1 cellular context compared by ENCODE assay signal in genomic region chr2:186589733-186590537, GRCh38.
TF ChIP-seq lines count a peak whose summit lies in the region.

Gene ITGAV (plus strand): TSS chr2:186590056. CDS start chr2:186590339, 283 bp downstream.

TF ChIP-seq in HEK293, 187 proteins besides CTCF, POLR2A, EP300 and RAD21 (continued from another document and continues in another):
- TF ChIP-seq ZNF280D (tag by site-specific recombination; IDR thresholded peaks at IDR 0.05) (no peak), ZNF639 (tag by site-specific recombination; IDR thresholded peaks at IDR 0.05) (0 out of 2 replicates have a peak, but pooled peaks have one; percentile 15), KLF17 (tag by site-specific recombination; IDR thresholded peaks at IDR 0.05) (0 out of 2 replicates have a peak, but pooled peaks have one; percentile 22), ZNF660 (tag by site-specific recombination; IDR thresholded peaks at IDR 0.05) (peak; percentile 73), ZNF114 (tag by site-specific recombination; IDR thresholded peaks at IDR 0.05) (no peak), ZNF302 (tag by site-specific recombination; IDR thresholded peaks at IDR 0.05; ENCODE audit: low read depth) (no peak), ZNF670 (tag by site-specific recombination; IDR thresholded peaks at IDR 0.05; ENCODE audit: low read depth) (no peak), ZNF792 (tag by site-specific recombination; IDR thresholded peaks at IDR 0.05) (no peak), ZNF521 (tag by site-specific recombination; IDR thresholded peaks at IDR 0.05) (no peak), ZNF146 (tag by site-specific recombination; IDR thresholded peaks at IDR 0.05) (no peak), KLF1 (tag by site-specific recombination; IDR thresholded peaks at IDR 0.05) (no peak), ZFHX2 (tag by site-specific recombination; conservative IDR thresholded peaks at IDR 0.05) (peak; percentile 79), ZBTB48 (tag by site-specific recombination; IDR thresholded peaks at IDR 0.05) (0 out of 2 replicates have a peak, but pooled peaks have one; percentile 43), ZNF837 (tag by site-specific recombination; IDR thresholded peaks at IDR 0.05) (no peak), OSR2 (tag by site-specific recombination; IDR thresholded peaks at IDR 0.05) (0 out of 2 replicates have a peak, but pooled peaks have one; percentile 21), ZNF214 (tag by site-specific recombination; IDR thresholded peaks at IDR 0.05; ENCODE audit: borderline replicate concordance) (no peak), ZNF510 (tag by site-specific recombination; IDR thresholded peaks at IDR 0.05; ENCODE audit: insufficient replicate concordance) (no peak), ZFP3 (tag by site-specific recombination; IDR thresholded peaks at IDR 0.05; ENCODE audit: low read depth) (no peak), ZNF530 (tag by site-specific recombination; IDR thresholded peaks at IDR 0.05; ENCODE audit: low read depth) (no peak), AEBP2 (tag by site-specific recombination; IDR thresholded peaks at IDR 0.05; ENCODE audit: borderline replicate concordance) (no peak), ZNF529 (tag by site-specific recombination; IDR thresholded peaks at IDR 0.05; ENCODE audit: insufficient replicate concordance) (no peak), PRDM6 (tag by site-specific recombination; IDR thresholded peaks at IDR 0.05) (no peak), MZF1 (tag by site-specific recombination; IDR thresholded peaks at IDR 0.05; ENCODE audit: borderline replicate concordance) (no peak), SALL2 (tag by site-specific recombination; IDR thresholded peaks at IDR 0.05; ENCODE audit: borderline replicate concordance) (no peak), ZNF169 (tag by site-specific recombination; IDR thresholded peaks at IDR 0.05) (no peak), ZFP37 (tag by site-specific recombination; IDR thresholded peaks at IDR 0.05) (peak; percentile 68; the same call in 1 of the 2 replicates), BCL11B (tag by site-specific recombination; IDR thresholded peaks at IDR 0.05; ENCODE audit: low read depth) (no peak), ZNF184 (tag by site-specific recombination; IDR thresholded peaks at IDR 0.05) (no peak), ZBTB1 (tag by site-specific recombination; IDR thresholded peaks at IDR 0.05) (no peak), TCF7L2 (IDR thresholded peaks at IDR 0.05; ENCODE audit: borderline replicate concordance, low read depth, low read length) (no peak), KLF9 (tag by site-specific recombination; IDR thresholded peaks at IDR 0.05; ENCODE audit: low read depth) (peak; percentile 45; the same call in 1 of the 2 replicates), ZNF211 (tag by site-specific recombination; IDR thresholded peaks at IDR 0.05; ENCODE audit: low read depth) (no peak), ZNF473 (tag by site-specific recombination; IDR thresholded peaks at IDR 0.05) (no peak), OVOL3 (tag by site-specific recombination; IDR thresholded peaks at IDR 0.05) (no peak), ZNF621 (tag by site-specific recombination; IDR thresholded peaks at IDR 0.05) (no peak), ZNF843 (tag by site-specific recombination; IDR thresholded peaks at IDR 0.05) (no peak), ZNF274 (IDR thresholded peaks at IDR 0.05; ENCODE audit: low read length) (no peak), ZNF274 (tag by site-specific recombination; IDR thresholded peaks at IDR 0.05; ENCODE audit: borderline replicate concordance) (no peak)
- TF ChIP-seq, protein P1, sequence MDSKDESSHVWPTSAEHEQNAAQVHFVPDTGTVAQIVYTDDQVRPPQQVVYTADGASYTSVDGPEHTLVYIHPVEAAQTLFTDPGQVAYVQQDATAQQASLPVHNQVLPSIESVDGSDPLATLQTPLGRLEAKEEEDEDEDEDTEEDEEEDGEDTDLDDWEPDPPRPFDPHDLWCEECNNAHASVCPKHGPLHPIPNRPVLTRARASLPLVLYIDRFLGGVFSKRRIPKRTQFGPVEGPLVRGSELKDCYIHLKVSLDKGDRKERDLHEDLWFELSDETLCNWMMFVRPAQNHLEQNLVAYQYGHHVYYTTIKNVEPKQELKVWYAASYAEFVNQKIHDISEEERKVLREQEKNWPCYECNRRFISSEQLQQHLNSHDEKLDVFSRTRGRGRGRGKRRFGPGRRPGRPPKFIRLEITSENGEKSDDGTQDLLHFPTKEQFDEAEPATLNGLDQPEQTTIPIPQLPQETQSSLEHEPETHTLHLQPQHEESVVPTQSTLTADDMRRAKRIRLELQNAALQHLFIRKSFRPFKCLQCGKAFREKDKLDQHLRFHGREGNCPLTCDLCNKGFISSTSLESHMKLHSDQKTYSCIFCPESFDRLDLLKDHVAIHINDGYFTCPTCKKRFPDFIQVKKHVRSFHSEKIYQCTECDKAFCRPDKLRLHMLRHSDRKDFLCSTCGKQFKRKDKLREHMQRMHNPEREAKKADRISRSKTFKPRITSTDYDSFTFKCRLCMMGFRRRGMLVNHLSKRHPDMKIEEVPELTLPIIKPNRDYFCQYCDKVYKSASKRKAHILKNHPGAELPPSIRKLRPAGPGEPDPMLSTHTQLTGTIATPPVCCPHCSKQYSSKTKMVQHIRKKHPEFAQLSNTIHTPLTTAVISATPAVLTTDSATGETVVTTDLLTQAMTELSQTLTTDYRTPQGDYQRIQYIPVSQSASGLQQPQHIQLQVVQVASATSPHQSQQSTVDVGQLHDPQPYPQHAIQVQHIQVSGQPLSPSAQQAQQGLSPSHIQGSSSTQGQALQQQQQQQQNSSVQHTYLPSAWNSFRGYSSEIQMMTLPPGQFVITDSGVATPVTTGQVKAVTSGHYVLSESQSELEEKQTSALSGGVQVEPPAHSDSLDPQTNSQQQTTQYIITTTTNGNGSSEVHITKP (tag by site-specific recombination; IDR thresholded peaks at IDR 0.05) = peak; percentile 24; the same call in 1 of the 2 replicates
- TF ChIP-seq, protein P2, sequence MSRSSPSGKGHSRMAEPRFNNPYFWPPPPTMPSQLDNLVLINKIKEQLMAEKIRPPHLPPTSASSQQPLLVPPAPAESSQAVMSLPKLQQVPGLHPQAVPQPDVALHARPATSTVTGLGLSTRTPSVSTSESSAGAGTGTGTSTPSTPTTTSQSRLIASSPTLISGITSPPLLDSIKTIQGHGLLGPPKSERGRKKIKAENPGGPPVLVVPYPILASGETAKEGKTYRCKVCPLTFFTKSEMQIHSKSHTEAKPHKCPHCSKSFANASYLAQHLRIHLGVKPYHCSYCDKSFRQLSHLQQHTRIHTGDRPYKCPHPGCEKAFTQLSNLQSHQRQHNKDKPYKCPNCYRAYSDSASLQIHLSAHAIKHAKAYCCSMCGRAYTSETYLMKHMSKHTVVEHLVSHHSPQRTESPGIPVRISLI (tag by site-specific recombination; IDR thresholded peaks at IDR 0.05) = no peak
- TF ChIP-seq, protein P3, sequence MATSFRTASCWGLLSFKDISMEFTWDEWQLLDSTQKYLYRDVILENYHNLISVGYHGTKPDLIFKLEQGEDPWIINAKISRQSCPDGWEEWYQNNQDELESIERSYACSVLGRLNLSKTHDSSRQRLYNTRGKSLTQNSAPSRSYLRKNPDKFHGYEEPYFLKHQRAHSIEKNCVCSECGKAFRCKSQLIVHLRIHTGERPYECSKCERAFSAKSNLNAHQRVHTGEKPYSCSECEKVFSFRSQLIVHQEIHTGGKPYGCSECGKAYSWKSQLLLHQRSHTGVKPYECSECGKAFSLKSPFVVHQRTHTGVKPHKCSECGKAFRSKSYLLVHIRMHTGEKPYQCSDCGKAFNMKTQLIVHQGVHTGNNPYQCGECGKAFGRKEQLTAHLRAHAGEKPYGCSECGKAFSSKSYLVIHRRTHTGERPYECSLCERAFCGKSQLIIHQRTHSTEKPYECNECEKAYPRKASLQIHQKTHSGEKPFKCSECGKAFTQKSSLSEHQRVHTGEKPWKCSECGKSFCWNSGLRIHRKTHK (tag by site-specific recombination; IDR thresholded peaks at IDR 0.05) = no peak
- TF ChIP-seq, protein P4, sequence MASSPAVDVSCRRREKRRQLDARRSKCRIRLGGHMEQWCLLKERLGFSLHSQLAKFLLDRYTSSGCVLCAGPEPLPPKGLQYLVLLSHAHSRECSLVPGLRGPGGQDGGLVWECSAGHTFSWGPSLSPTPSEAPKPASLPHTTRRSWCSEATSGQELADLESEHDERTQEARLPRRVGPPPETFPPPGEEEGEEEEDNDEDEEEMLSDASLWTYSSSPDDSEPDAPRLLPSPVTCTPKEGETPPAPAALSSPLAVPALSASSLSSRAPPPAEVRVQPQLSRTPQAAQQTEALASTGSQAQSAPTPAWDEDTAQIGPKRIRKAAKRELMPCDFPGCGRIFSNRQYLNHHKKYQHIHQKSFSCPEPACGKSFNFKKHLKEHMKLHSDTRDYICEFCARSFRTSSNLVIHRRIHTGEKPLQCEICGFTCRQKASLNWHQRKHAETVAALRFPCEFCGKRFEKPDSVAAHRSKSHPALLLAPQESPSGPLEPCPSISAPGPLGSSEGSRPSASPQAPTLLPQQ (tag by site-specific recombination; IDR thresholded peaks at IDR 0.05) = no peak
